In genomic region chr3:99808163-99808794, GRCh38 we compare ENCODE assay signal across 8 cellular contexts. TPM values are rescaled to one million over a fixed set of nuclear protein-coding genes. Genes with fewer than 3 reads are reported as not detected.
DNase-seq lines count a peak whose midpoint lies in the region; ATAC-seq and TF ChIP-seq lines count a peak whose summit lies in the region.

No MANE protein-coding gene starts in this region.

- H3K4me1 Mint-ChIP-seq in activated CD8-positive, alpha-beta T cell treated with anti-CD3 and anti-CD28 coated beads, Interleukin-2, amount 10 ng/mL, durations not matched to agents 7 days and 5 days (ENCODE audit: low read depth): no peaks in the 10 kb centered on the region
- H3K4me1 Mint-ChIP-seq in glutamatergic neuron (ENCODE audit: low read depth, unreplicated experiment): peaks cover 3% of the 10 kb centered on the region

- H3K4me3 ChIP-seq in AG04449 (ENCODE audit: low read depth, low read length): no peak overlapping the region

- peak; percentile 51 for DNase-seq in AG04449 (ENCODE audit: low read depth, low spot score)
- DNase-seq in GM04504 (ENCODE audit: low read depth): peak; percentile 51
- peak; percentile 33 to 65 for DNase-seq in NCI-H526 (lab: John Stamatoyannopoulos, UW)
- peak; percentile 54 for DNase-seq in activated CD8-positive, alpha-beta T cell treated with anti-CD3 and anti-CD28 coated beads, Interleukin-2, amount 10 ng/mL, durations not matched to agents 7 days and 5 days
- DNase-seq in glutamatergic neuron: peak; percentile 60
- DNase-seq in pulmonary artery endothelial cell (ENCODE audit: low read depth, low spot score): peak; percentile 63
- DNase-seq in UCSD-AML1 (lab: John Stamatoyannopoulos, UW; ENCODE audit: unreplicated experiment): no peak

- H3K27ac Mint-ChIP-seq in activated CD8-positive, alpha-beta T cell treated with anti-CD3 and anti-CD28 coated beads, Interleukin-2, amount 10 ng/mL, durations not matched to agents 7 days and 5 days: no peak overlapping the region
- H3K27ac Mint-ChIP-seq in glutamatergic neuron (ENCODE audit: unreplicated experiment): peak overlapping the region; percentile 81

- H3K4me3 Mint-ChIP-seq in activated CD8-positive, alpha-beta T cell treated with anti-CD3 and anti-CD28 coated beads, Interleukin-2, amount 10 ng/mL, durations not matched to agents 7 days and 5 days: no peak overlapping the region
- no peak overlapping the region for H3K4me3 Mint-ChIP-seq in glutamatergic neuron (ENCODE audit: unreplicated experiment)

- ATAC-seq in HG03135 (IDR thresholded peaks at IDR 0.05; ENCODE audit: unreplicated experiment): peak; percentile 60
- ATAC-seq in activated CD8-positive, alpha-beta T cell treated with anti-CD3 and anti-CD28 coated beads, Interleukin-2, amount 10 ng/mL, durations not matched to agents 7 days and 5 days: no peak

- peak; percentile 85 for TF ChIP-seq CTCF in AG04449 (IDR thresholded peaks at IDR 0.05; ENCODE audit: insufficient read depth, low read length, missing control alignments)
- TF ChIP-seq CTCF in glutamatergic neuron (IDR thresholded peaks at IDR 0.05; ENCODE audit: partially characterized antibody, unreplicated experiment): peak; percentile 84

- no peaks in the 10 kb centered on the region for H3K9me3 Mint-ChIP-seq in activated CD8-positive, alpha-beta T cell treated with anti-CD3 and anti-CD28 coated beads, Interleukin-2, amount 10 ng/mL, durations not matched to agents 7 days and 5 days (ENCODE audit: insufficient read depth)
- peaks cover 1% of the 10 kb centered on the region for H3K9me3 Mint-ChIP-seq in glutamatergic neuron (ENCODE audit: unreplicated experiment)

- POLR2A ChIA-PET in AG04449 (lab: Yijun Ruan, JAX): no interaction called here
- POLR2A ChIA-PET in activated CD8-positive, alpha-beta T cell treated with anti-CD3 and anti-CD28 coated beads, Interleukin-2, amount 10 ng/mL, durations not matched to agents 7 days and 5 days (lab: Charles Lee): no interaction called here

- CTCF ChIA-PET in AG04449 (lab: Yijun Ruan, JAX): interaction anchor here (0.7 to 2.8 kb wide), 34 partner anchors 9 to 797 kb away, joined by 3 to 16 read pairs (median 4); partner anchors contain the start of genes CMSS1 and TBC1D23
- CTCF ChIA-PET in activated CD8-positive, alpha-beta T cell treated with anti-CD3 and anti-CD28 coated beads, Interleukin-2, amount 10 ng/mL, durations not matched to agents 7 days and 5 days (lab: Charles Lee): interaction anchor here (0.6 to 2.4 kb wide), 11 partner anchors 9 to 1730 kb away, joined by 3 to 14 read pairs (median 3); partner anchors contain the start of gene CMSS1

- peaks cover 6% of the 10 kb centered on the region for H3K36me3 Mint-ChIP-seq in activated CD8-positive, alpha-beta T cell treated with anti-CD3 and anti-CD28 coated beads, Interleukin-2, amount 10 ng/mL, durations not matched to agents 7 days and 5 days (ENCODE audit: low read depth)
- H3K36me3 Mint-ChIP-seq in glutamatergic neuron (ENCODE audit: unreplicated experiment): peaks cover 15% of the 10 kb centered on the region

- peaks cover 10% of the 10 kb centered on the region for H3K27me3 Mint-ChIP-seq in activated CD8-positive, alpha-beta T cell treated with anti-CD3 and anti-CD28 coated beads, Interleukin-2, amount 10 ng/mL, durations not matched to agents 7 days and 5 days (ENCODE audit: low read depth)
- H3K27me3 Mint-ChIP-seq in glutamatergic neuron (ENCODE audit: unreplicated experiment): no peaks in the 10 kb centered on the region

RNA-seq across cellular contexts. Expression of gene CMSS1, which starts 9.4 kb away (rescaled TPM):
- total RNA-seq in activated CD8-positive, alpha-beta T cell treated with anti-CD3 and anti-CD28 coated beads, Interleukin-2, amount 10 ng/mL, durations not matched to agents 7 days and 5 days: 10 to 100 TPM; 42.1 to 42.6 TPM
- 37.8 TPM for total RNA-seq in glutamatergic neuron (ENCODE audit: unreplicated experiment)
- 15.0 and 23.0 TPM in 2 replicates for total RNA-seq in pulmonary artery endothelial cell
